In the genomic region with DNA sequence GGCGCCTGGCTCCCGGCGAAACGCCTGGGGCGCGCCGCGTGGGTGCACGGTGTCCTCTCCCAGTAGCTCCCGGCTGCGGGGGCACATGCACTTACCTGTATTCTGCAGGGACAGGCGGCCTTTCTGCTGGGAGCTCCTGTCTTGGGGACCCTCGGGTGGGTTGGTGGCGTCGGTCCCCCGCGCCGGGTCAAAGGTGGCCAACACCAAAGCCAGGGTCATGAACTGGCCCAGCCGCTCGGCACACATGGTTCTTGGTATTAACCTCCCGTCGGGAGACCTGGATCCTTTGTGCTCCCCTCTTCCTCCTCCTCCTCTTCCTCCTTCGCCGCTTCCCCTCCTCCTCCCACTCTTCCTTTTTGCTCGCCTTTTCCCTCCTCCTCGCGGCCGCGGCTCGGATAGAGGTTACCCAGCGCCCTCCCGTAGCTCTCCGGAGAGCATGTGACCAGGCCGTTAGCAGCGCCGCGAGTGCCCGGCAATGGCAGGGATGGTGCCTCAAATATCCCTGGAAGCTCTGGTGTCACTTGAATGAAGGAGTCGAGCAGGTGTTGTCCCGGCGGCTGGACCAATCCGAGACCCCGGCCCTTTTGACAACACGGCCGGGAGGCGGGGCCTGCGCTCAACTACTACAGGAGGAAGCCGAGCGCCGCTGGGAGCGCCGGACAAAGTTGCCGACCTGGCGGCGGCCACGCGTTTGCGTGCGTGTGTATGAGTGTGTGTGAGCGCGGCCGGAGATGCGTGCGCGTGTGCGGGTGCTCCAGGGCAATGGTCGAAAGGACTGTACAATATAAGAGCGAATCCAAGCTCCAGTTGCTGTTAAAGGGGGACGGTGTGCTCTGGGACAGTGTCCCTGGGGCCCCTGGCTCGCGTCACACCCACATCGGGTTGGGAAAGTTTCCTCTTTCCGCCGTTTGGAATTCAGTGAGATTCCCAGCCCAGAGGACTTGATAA, we compare ENCODE assay signal across 8 cellular contexts. TPM values are rescaled to one million over a fixed set of nuclear protein-coding genes. Genes with fewer than 3 reads are reported as not detected.
A peak's percentile ranks its signal among the peaks of the same experiment; 100 is the strongest.
DNase-seq lines count a peak whose midpoint lies in the region; TF ChIP-seq lines count a peak whose summit lies in the region.

A gene with protein sequence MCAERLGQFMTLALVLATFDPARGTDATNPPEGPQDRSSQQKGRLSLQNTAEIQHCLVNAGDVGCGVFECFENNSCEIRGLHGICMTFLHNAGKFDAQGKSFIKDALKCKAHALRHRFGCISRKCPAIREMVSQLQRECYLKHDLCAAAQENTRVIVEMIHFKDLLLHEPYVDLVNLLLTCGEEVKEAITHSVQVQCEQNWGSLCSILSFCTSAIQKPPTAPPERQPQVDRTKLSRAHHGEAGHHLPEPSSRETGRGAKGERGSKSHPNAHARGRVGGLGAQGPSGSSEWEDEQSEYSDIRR (minus strand): TSS at position 467 of the 948 bp plus-strand sequence. CDS start 221 bp downstream, at position 246.

- DNase-seq in DMS 273 (lab: John Stamatoyannopoulos, UW; ENCODE audit: unreplicated experiment) (peak; percentile 97), GM20000 (ENCODE audit: low spot score) (peak; percentile 94), HS-5 (ENCODE audit: low read depth) (peak; percentile 79), RPMI7951 (ENCODE audit: low read depth) (peak; percentile 91), cerebellar cortex (ENCODE audit: low spot score) (peak; percentile 7), kidney epithelial cell (ENCODE audit: low read depth) (peak; percentile 70), putamen (ENCODE audit: low spot score) (no peak)
- DNase-seq in stimulated activated CD4-positive, alpha-beta T cell treated with anti-CD3 and anti-CD28 coated beads, Interleukin-2, amount 100 ng/mL, for 24 hours: peak; percentile 50 to 81

- peaks cover 3% of the 10 kb centered on the region for H3K27me3 ChIP-seq in kidney epithelial cell (ENCODE audit: control insufficient read depth, insufficient read depth, low read length)

- peak within 1 kb of the TSS; percentile 34 for H3K4me3 ChIP-seq in kidney epithelial cell (ENCODE audit: low read depth, low read length)

- no peaks in the 10 kb centered on the region for H3K36me3 ChIP-seq in kidney epithelial cell (ENCODE audit: control insufficient read depth, insufficient read depth, low read length)

- TF ChIP-seq CTCF in GM20000 (IDR thresholded peaks at IDR 0.05; ENCODE audit: extremely low read depth, missing control alignments) (no peak), kidney epithelial cell (IDR thresholded peaks at IDR 0.05; ENCODE audit: insufficient read depth, low read length, poor library complexity, severe bottlenecking) (no peak)

RNA-seq across cellular contexts. Expression of the gene that starts here (rescaled TPM):
- 46.1 and 68.5 TPM in 2 replicates for total RNA-seq in RPMI7951 (2014; rRNA removed; shearing (Covaris generic))
- total RNA-seq in kidney epithelial cell: 136 and 219 TPM in 2 replicates
